In genomic region chr20:41011551-41012067, GRCh38 we compare ENCODE assay signal across 8 cellular contexts. TPM values are rescaled to one million over a fixed set of nuclear protein-coding genes. Genes with fewer than 3 reads are reported as not detected.
DNase-seq lines count a peak whose midpoint lies in the region; ATAC-seq, FAIRE-seq and TF ChIP-seq lines count a peak whose summit lies in the region.

No MANE protein-coding gene starts in this region.

- peaks cover 0 to 19% (median 0%) of the 10 kb centered on the region in 3 donors for H3K4me1 ChIP-seq in gastroesophageal sphincter

- no peaks in the 10 kb centered on the region for H3K36me3 ChIP-seq in gastroesophageal sphincter

- H3K27ac ChIP-seq in epithelial cell of prostate (peak overlapping the region; percentile 49), gastroesophageal sphincter (no peak overlapping the region)

- FAIRE-seq in frontal cortex (lab: Jason Lieb, UNC) = no peak

- TF ChIP-seq POLR2A in gastroesophageal sphincter (IDR thresholded peaks at IDR 0.05) = no peak

- DNase-seq in epithelial cell of prostate (ENCODE audit: low read depth, low spot score) = no peak
- no peak for DNase-seq in frontal cortex (ENCODE audit: low spot score in 2 of 2)
- no peak for DNase-seq in inferior parietal cortex (ENCODE audit: extremely low spot score)
- no peak for DNase-seq in NCI-H1417 treated with DMSO at 0.1 percent for 48 hours (lab: John Stamatoyannopoulos, UW)

- H3K9me3 ChIP-seq in gastroesophageal sphincter = no peaks in the 10 kb centered on the region

- no peak overlapping the region for H3K4me3 ChIP-seq in gastroesophageal sphincter

- no peak for TF ChIP-seq EP300 in gastroesophageal sphincter (IDR thresholded peaks at IDR 0.05)

- WGBS in gastroesophageal sphincter (ENCODE audit: low coverage in 1 of 2), 2 donors = 69 to 79% methylated on average over 2 to 4 of the region's 5 CpGs

- ATAC-seq in GM18499 (IDR thresholded peaks at IDR 0.05; ENCODE audit: insufficient read depth, unreplicated experiment) (peak; percentile 87), GM21528 (IDR thresholded peaks at IDR 0.05; ENCODE audit: low FRiP score, unreplicated experiment) (peak; percentile 93), HG03575 (IDR thresholded peaks at IDR 0.05; ENCODE audit: extremely low read depth, insufficient number of reproducible peaks, low FRiP score, unreplicated experiment) (peak; percentile 55), gastroesophageal sphincter (no peak)

- TF ChIP-seq CTCF in gastroesophageal sphincter (IDR thresholded peaks at IDR 0.05) = no peak

- no peaks in the 10 kb centered on the region for H3K27me3 ChIP-seq in gastroesophageal sphincter

RNA-seq across cellular contexts. Expression of gene TOP1, which starts 17.0 kb away (rescaled TPM):
- total RNA-seq in gastroesophageal sphincter (10 to 100 TPM; 22.0 to 31.6 (median 28.8) TPM), frontal cortex (26.5 TPM)
